Comparison of ENCODE assay signal across 18 cellular contexts in genomic region chr4:75892508-75892907, GRCh38. TPM values are rescaled to one million over a fixed set of nuclear protein-coding genes. Genes with fewer than 3 reads are reported as not detected.
DNase-seq lines count a peak whose midpoint lies in the region; ATAC-seq and TF ChIP-seq lines count a peak whose summit lies in the region.
"Had no signal": no experiment of that assay in that cellular context is flagged by ENCODE, and none has a peak within 500 bp of the region (broad histone marks: within the 10 kb centered on the region; RNA-seq: fewer than 3 reads in every experiment).

No MANE protein-coding gene starts in this region.

- TF ChIP-seq POLR2A in body of pancreas (IDR thresholded peaks at IDR 0.05): no peak

- in situ Hi-C loops in astrocyte of the spinal cord (cut with HindIII; ENCODE audit: low sequenced_read_pairs): no loop called here

- H3K27me3 Mint-ChIP-seq in CD14-positive monocyte (ENCODE audit: low read depth in 3 of 3): peaks cover 5 to 10% (median 8%) of the 10 kb centered on the region in 3 donors
- H3K27me3 Mint-ChIP-seq in HFFc6 (ENCODE audit: insufficient read depth): peaks cover 24% of the 10 kb centered on the region
- H3K27me3 Mint-ChIP-seq: stimulated activated naive CD8-positive, alpha-beta T cell treated with anti-CD3 and anti-CD28 coated beads, Interleukin-15, Interleukin-2, amounts not matched to agents 100 ng/mL and 50 ng/mL, for 24 hours had no signal

- H3K4me1 Mint-ChIP-seq in CD14-positive monocyte (peaks cover 3% of the 10 kb centered on the region), HFFc6 (ENCODE audit: low read depth) (no peaks in the 10 kb centered on the region)

- H3K36me3 Mint-ChIP-seq in CD14-positive monocyte: no peaks in the 10 kb centered on the region
- H3K36me3 Mint-ChIP-seq in HFFc6 (ENCODE audit: low read depth): no peaks in the 10 kb centered on the region

- 51 to 71% methylated on average over 3 of the region's 3 CpGs for WGBS in body of pancreas, 2 donors

- no peak overlapping the region for H3K27ac ChIP-seq in dorsolateral prefrontal cortex
- no peak overlapping the region for H3K27ac ChIP-seq in body of pancreas
- H3K27ac ChIP-seq: epithelial cell of prostate, prostate gland had no signal

- H3K4me3 ChIP-seq in astrocyte of the spinal cord (ENCODE audit: low read depth, low read length) (no peak overlapping the region), dorsolateral prefrontal cortex (no peak overlapping the region), body of pancreas (no peak overlapping the region)
- H3K4me3 ChIP-seq: prostate gland had no signal

- H3K4me1 ChIP-seq in body of pancreas: no peaks in the 10 kb centered on the region
- H3K4me1 ChIP-seq: prostate gland had no signal

- no peak overlapping the region for H3K27ac Mint-ChIP-seq in CD14-positive monocyte
- no peak overlapping the region for H3K27ac Mint-ChIP-seq in HFFc6
- H3K27ac Mint-ChIP-seq: stimulated activated naive CD8-positive, alpha-beta T cell treated with anti-CD3 and anti-CD28 coated beads, Interleukin-15, Interleukin-2, amounts not matched to agents 100 ng/mL and 50 ng/mL, for 24 hours had no signal

- H3K9me3 ChIP-seq in body of pancreas: no peaks in the 10 kb centered on the region
- H3K9me3 ChIP-seq: prostate gland had no signal

- H3K27me3 ChIP-seq in dorsolateral prefrontal cortex (peaks cover 0 to 3% (median 0%) of the 10 kb centered on the region in 45 donors), body of pancreas (no peaks in the 10 kb centered on the region)

- no peak overlapping the region for H3K4me3 Mint-ChIP-seq in CD14-positive monocyte
- no peak overlapping the region for H3K4me3 Mint-ChIP-seq in HFFc6
- H3K4me3 Mint-ChIP-seq: stimulated activated naive CD8-positive, alpha-beta T cell treated with anti-CD3 and anti-CD28 coated beads, Interleukin-15, Interleukin-2, amounts not matched to agents 100 ng/mL and 50 ng/mL, for 24 hours had no signal

- H3K36me3 ChIP-seq in body of pancreas (replicated peaks in 1 of 2; ENCODE audit: insufficient read depth in 1 of 2, low read depth in 2 of 2): no peaks in the 10 kb centered on the region
- H3K36me3 ChIP-seq: prostate gland had no signal

- TF ChIP-seq CTCF in CD14-positive monocyte (IDR thresholded peaks at IDR 0.05) (peak; percentile 60), HFFc6 (IDR thresholded peaks at IDR 0.05) (peak; percentile 57), astrocyte of the spinal cord (IDR thresholded peaks at IDR 0.05; ENCODE audit: low read depth, low read length) (peak; percentile 9), dorsolateral prefrontal cortex (IDR thresholded peaks at IDR 0.05 in 54 of 56, conservative IDR thresholded peaks at IDR 0.05 in 2 of 56; ENCODE audit: low read depth in 1 of 56, partially characterized antibody in 56 of 56) (no peak), body of pancreas (IDR thresholded peaks at IDR 0.05) (no peak)

- ATAC-seq in HG02973 (IDR thresholded peaks at IDR 0.05; ENCODE audit: unreplicated experiment) (no peak), body of pancreas (no peak), HG03039 (IDR thresholded peaks at IDR 0.05; ENCODE audit: unreplicated experiment) (no peak)

- intact Hi-C loops in CD14-positive monocyte (cut with micrococcal nuclease): no loop called here
- intact Hi-C loops in dorsolateral prefrontal cortex (cut with DNase I): no loop called here
- intact Hi-C loops in body of pancreas (cut with DNase I): no loop called here

- DNase-seq in CD14-positive monocyte (ENCODE audit: low spot score): no peak
- DNase-seq in HFFc6: no peak
- DNase-seq in astrocyte of the spinal cord (ENCODE audit: low read depth, low spot score): no peak
- DNase-seq in kidney tubule cell (ENCODE audit: low spot score): peak; percentile 15
- no peak for DNase-seq in dorsolateral prefrontal cortex
- no peak for DNase-seq in body of pancreas
- DNase-seq: activated CD4-positive, alpha-beta T cell treated with anti-CD3 and anti-CD28 coated beads for 48 hours; HCEC 1CT; midbrain; NCI-H2029 treated with DMSO at 0.1 percent for 48 hours; stimulated activated CD4-positive, alpha-beta T cell treated with anti-CD3 and anti-CD28 coated beads, Interleukin-4, amount 100 ng/mL, for 24 hours had no signal

- H3K9me3 Mint-ChIP-seq in CD14-positive monocyte (no peaks in the 10 kb centered on the region), HFFc6 (no peaks in the 10 kb centered on the region)
- H3K9me3 Mint-ChIP-seq: stimulated activated naive CD8-positive, alpha-beta T cell treated with anti-CD3 and anti-CD28 coated beads, Interleukin-15, Interleukin-2, amounts not matched to agents 100 ng/mL and 50 ng/mL, for 24 hours had no signal

RNA-seq across cellular contexts. Expression of gene PPEF2, which starts 9.7 kb away (rescaled TPM):
- polyA plus RNA-seq in CD14-positive monocyte: not detected
- not detected for total RNA-seq in HFFc6 (2021; fragmentation: NEBNext Ultra II Directional; extraction: Animal tissue kit (Norgen Biotek cat#: 25700))
- 1 to 10 TPM in 23 of 120 experiments, under 1 TPM in 80, not detected in 17; 0.10 to 3.2 (median 0.55) TPM for total RNA-seq in dorsolateral prefrontal cortex
- not detected for total RNA-seq in body of pancreas
- total RNA-seq: cardiac septum; prostate gland; T-helper 1 cell treated with Interleukin-12 subunit alpha and Interleukin-12 subunit beta and Interleukin-4 antibody, amounts not matched to agents 30 ng/mL and 1 ng/mL, for 36 hours had no signal

RNA-seq across cellular contexts. Expression of gene NAAA, which starts 48.3 kb away (rescaled TPM):
- 100 to 1,000 TPM; 170 to 231 TPM for polyA plus RNA-seq in CD14-positive monocyte
- 10 to 100 TPM; 27.1 to 33.8 (median 30.4) TPM for total RNA-seq in HFFc6 (2021; fragmentation: NEBNext Ultra II Directional; extraction: Animal tissue kit (Norgen Biotek cat#: 25700))
- total RNA-seq in dorsolateral prefrontal cortex: 10 to 100 TPM; 15.3 to 37.5 (median 26.1) TPM
- total RNA-seq in body of pancreas: 10 to 100 TPM; 10.5 to 19.7 TPM

Comparison
In these comparisons a context has a peak if more than half of its experiments do, and no peak if none do; other contexts are left out.
1. CTCF ChIP-seq: peak in CD14-positive monocyte (single experiment), HFFc6 (single experiment) and astrocyte of the spinal cord (single experiment); none in dorsolateral prefrontal cortex (0 of 56) and body of pancreas (0 of 7).